In the genomic region with DNA sequence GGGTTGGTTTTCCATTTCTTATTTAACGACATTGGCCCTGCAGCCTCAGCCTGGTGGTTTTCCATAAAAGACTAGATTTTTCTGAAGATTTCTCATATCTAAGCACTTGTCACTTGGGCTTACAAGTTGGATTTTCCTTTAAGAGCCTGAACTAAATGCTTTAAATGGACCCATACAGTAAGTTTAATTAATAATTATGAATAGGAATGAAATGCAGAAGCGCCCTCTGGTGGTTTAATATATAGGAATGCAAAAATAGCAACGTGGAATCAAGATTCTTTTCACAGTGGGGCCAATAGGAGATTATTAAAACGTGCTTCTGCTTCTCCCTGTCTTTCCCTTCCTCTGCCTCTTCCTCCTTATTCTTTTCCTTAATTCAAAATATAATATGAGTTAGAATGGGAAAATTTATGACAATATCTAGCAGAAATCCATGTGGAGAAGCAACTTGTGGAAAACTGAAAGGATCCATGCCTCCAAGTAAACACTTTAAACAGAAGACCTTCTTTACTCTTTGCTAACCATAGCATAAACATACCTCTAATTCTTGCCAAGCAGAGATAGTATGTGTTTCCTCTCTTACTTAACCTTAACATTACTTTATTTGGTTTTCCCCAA, we compare ENCODE assay signal across 8 cellular contexts.
DNase-seq lines count a peak whose midpoint lies in the region; TF ChIP-seq lines count a peak whose summit lies in the region.

No MANE protein-coding gene starts in this region.

- H3K27ac ChIP-seq in OCI-LY3 (ENCODE audit: low read length): no peak overlapping the region
- no peak overlapping the region for H3K27ac ChIP-seq in sigmoid colon

- H3K36me3 Mint-ChIP-seq in activated T-helper 2 cell treated with anti-CD3 and anti-CD28 coated beads, Interferon-gamma antibody, Interleukin-2, Interleukin-4, amounts not matched to agents 10 μg/mL and 5 μg/mL and 100 μg/mL, durations not matched to agents 14 hours and 24 hours and 36 hours (ENCODE audit: low read depth): no peaks in the 10 kb centered on the region

- H4K20me1 ChIP-seq in OCI-LY3 (ENCODE audit: insufficient read depth, low read length): no peaks in the 10 kb centered on the region

- H3K9me3 Mint-ChIP-seq in activated T-helper 2 cell treated with anti-CD3 and anti-CD28 coated beads, Interferon-gamma antibody, Interleukin-2, Interleukin-4, amounts not matched to agents 10 μg/mL and 5 μg/mL and 100 μg/mL, durations not matched to agents 14 hours and 24 hours and 36 hours: no peaks in the 10 kb centered on the region

- H3K27ac Mint-ChIP-seq in activated T-helper 2 cell treated with anti-CD3 and anti-CD28 coated beads, Interferon-gamma antibody, Interleukin-2, Interleukin-4, amounts not matched to agents 10 μg/mL and 5 μg/mL and 100 μg/mL, durations not matched to agents 14 hours and 24 hours and 36 hours: no peak overlapping the region

- in situ Hi-C loops in HAP-1 (cut with MboI; ENCODE audit: low sequenced_read_pairs): loop anchor here (25.0 kb wide), 1 partner anchor 335 kb away; the partner anchor contains the start of gene GPC5

- TF ChIP-seq POLR2A in sigmoid colon (IDR thresholded peaks at IDR 0.05): no peak

- no peaks in the 10 kb centered on the region for H3K79me2 ChIP-seq in OCI-LY3 (ENCODE audit: low read length)

- TF ChIP-seq EP300 in sigmoid colon (IDR thresholded peaks at IDR 0.05): no peak

- WGBS in sigmoid colon, 2 donors: 23 to 26% methylated on average over 4 of the region's 4 CpGs

- H3K36me3 ChIP-seq in HAP-1 (replicated peaks): no peaks in the 10 kb centered on the region
- H3K36me3 ChIP-seq in OCI-LY3 (replicated peaks; ENCODE audit: low read depth, low read length): no peaks in the 10 kb centered on the region
- H3K36me3 ChIP-seq in sigmoid colon: no peaks in the 10 kb centered on the region

- H3K4me1 Mint-ChIP-seq in activated T-helper 2 cell treated with anti-CD3 and anti-CD28 coated beads, Interferon-gamma antibody, Interleukin-2, Interleukin-4, amounts not matched to agents 10 μg/mL and 5 μg/mL and 100 μg/mL, durations not matched to agents 14 hours and 24 hours and 36 hours (ENCODE audit: low read depth): peaks cover 7% of the 10 kb centered on the region

- H3K27me3 Mint-ChIP-seq in activated T-helper 2 cell treated with anti-CD3 and anti-CD28 coated beads, Interferon-gamma antibody, Interleukin-2, Interleukin-4, amounts not matched to agents 10 μg/mL and 5 μg/mL and 100 μg/mL, durations not matched to agents 14 hours and 24 hours and 36 hours (ENCODE audit: low read depth): peaks cover 4% of the 10 kb centered on the region

- H3K9ac ChIP-seq in OCI-LY3 (ENCODE audit: low read length): no peak overlapping the region

- intact Hi-C loops in sigmoid colon (cut with DNase I): loop anchor here (10.0 kb wide), 2 partner anchors 408 to 588 kb away; no protein-coding TSS in a partner anchor
- intact Hi-C loops in activated T-helper 2 cell treated with anti-CD3 and anti-CD28 coated beads, Interferon-gamma antibody, Interleukin-2, Interleukin-4, amounts not matched to agents 10 μg/mL and 5 μg/mL and 100 μg/mL, durations not matched to agents 14 hours and 24 hours and 36 hours (cut with micrococcal nuclease): loop anchor here (5.0 to 10.0 kb wide), 2 partner anchors 340 to 408 kb away; no protein-coding TSS in a partner anchor

- no peaks in the 10 kb centered on the region for H3K4me1 ChIP-seq in HAP-1
- H3K4me1 ChIP-seq in OCI-LY3 (ENCODE audit: low read length): no peaks in the 10 kb centered on the region
- peaks cover 0 to 6% (median 2%) of the 10 kb centered on the region in 4 donors for H3K4me1 ChIP-seq in sigmoid colon

- peak overlapping the region; percentile 1; the same call in 1 of the 2 replicates for H3K4me2 ChIP-seq in OCI-LY3 (ENCODE audit: low read length)

- H3K4me3 ChIP-seq in HAP-1: no peak overlapping the region
- no peak overlapping the region for H3K4me3 ChIP-seq in OCI-LY3 (ENCODE audit: low read length)
- H3K4me3 ChIP-seq in fibroblast of mammary gland (ENCODE audit: control insufficient read depth, low read depth, low read length): no peak overlapping the region
- H3K4me3 ChIP-seq in sigmoid colon: no peak overlapping the region

- DNase-seq in AG09319 (ENCODE audit: extremely low read depth, low read depth) (no peak), HAP-1 (ENCODE audit: low spot score in 2 of 2) (peak; percentile 15 to 37), fibroblast of mammary gland (ENCODE audit: low read depth) (peak; percentile 17), sigmoid colon (no peak), HuH-7.5 (ENCODE audit: low spot score) (no peak)
- no peak for DNase-seq in activated T-helper 2 cell treated with anti-CD3 and anti-CD28 coated beads, Interferon-gamma antibody, Interleukin-2, Interleukin-4, amounts not matched to agents 10 μg/mL and 5 μg/mL and 100 μg/mL, durations not matched to agents 14 hours and 24 hours and 36 hours (ENCODE audit: low spot score)
- no peak for DNase-seq in stimulated activated CD4-positive, alpha-beta T cell treated with anti-CD3 and anti-CD28 coated beads, Interleukin-4, amount 100 ng/mL, for 24 hours

- no peak overlapping the region for H2AFZ ChIP-seq in OCI-LY3 (ENCODE audit: low read depth, low read length)

- H3K27me3 ChIP-seq in HAP-1 (ENCODE audit: low read depth) (no peaks in the 10 kb centered on the region), OCI-LY3 (ENCODE audit: low read depth, low read length) (peaks cover 9% of the 10 kb centered on the region; the same call in 1 of the 2 replicates), sigmoid colon (no peaks in the 10 kb centered on the region)

- H3K9me3 ChIP-seq in HAP-1 (no peaks in the 10 kb centered on the region), OCI-LY3 (ENCODE audit: insufficient read depth, low read length) (no peaks in the 10 kb centered on the region), sigmoid colon (no peaks in the 10 kb centered on the region)

- H3K4me3 Mint-ChIP-seq in activated T-helper 2 cell treated with anti-CD3 and anti-CD28 coated beads, Interferon-gamma antibody, Interleukin-2, Interleukin-4, amounts not matched to agents 10 μg/mL and 5 μg/mL and 100 μg/mL, durations not matched to agents 14 hours and 24 hours and 36 hours (ENCODE audit: low read depth): no peak overlapping the region

- TF ChIP-seq CTCF in AG09319 (IDR thresholded peaks at IDR 0.05; ENCODE audit: low read depth, low read length) (peak; percentile 12), OCI-LY3 (IDR thresholded peaks at IDR 0.05; ENCODE audit: low read depth, low read length) (peak; percentile 82), fibroblast of mammary gland (conservative IDR thresholded peaks at IDR 0.05; ENCODE audit: control insufficient read depth, insufficient read depth, low read depth, low read length) (peak; percentile 41), sigmoid colon (IDR thresholded peaks at IDR 0.05) (peak; percentile 4 to 65 (median 41))

Comparison
In these comparisons a context has a peak if more than half of its experiments do, and no peak if none do; other contexts are left out.
1. DNase-seq: peak in HAP-1 (2 of 2) and fibroblast of mammary gland (single experiment); none in AG09319 (single experiment), sigmoid colon (single experiment), activated T-helper 2 cell treated with anti-CD3 and anti-CD28 coated beads, Interferon-gamma antibody, Interleukin-2, Interleukin-4, amounts not matched to agents 10 μg/mL and 5 μg/mL and 100 μg/mL, durations not matched to agents 14 hours and 24 hours and 36 hours (single experiment), HuH-7.5 (single experiment) and stimulated activated CD4-positive, alpha-beta T cell treated with anti-CD3 and anti-CD28 coated beads, Interleukin-4, amount 100 ng/mL, for 24 hours (single experiment).
2. CTCF ChIP-seq: peak in every context shown above with its lines; median percentile 82 in OCI-LY3; 41 in fibroblast of mammary gland; 41 in sigmoid colon; 12 in AG09319.